9 cellular contexts compared by ENCODE assay signal in genomic region chr14:61511558-61511924, GRCh38.
DNase-seq lines count a peak whose midpoint lies in the region; ATAC-seq and TF ChIP-seq lines count a peak whose summit lies in the region.
"Had no signal": no experiment of that assay in that cellular context is flagged by ENCODE, and none has a peak within 500 bp of the region (broad histone marks: within the 10 kb centered on the region; RNA-seq: fewer than 3 reads in every experiment).

No MANE protein-coding gene starts in this region.

- H3K36me3 Mint-ChIP-seq in nephron (ENCODE audit: low read depth): no peaks in the 10 kb centered on the region

- WGBS in adrenal gland, 4 donors: 26 to 45% (median 38%) methylated on average over 4 to 6 of the region's 6 CpGs
- 60 to 62% methylated on average over 6 of the region's 6 CpGs for WGBS in testis, 2 donors

- peak; percentile 40 for DNase-seq in activated CD4-positive, alpha-beta T cell treated with anti-CD3 and anti-CD28 coated beads for 1 hour
- DNase-seq in adrenal gland (peak; percentile 51 to 88 (median 81)), testis (peak; percentile 68), NCI-H510A (lab: John Stamatoyannopoulos, UW) (no peak), ACHN (no peak)
- DNase-seq: gastrocnemius medialis had no signal

- H3K27ac ChIP-seq in adrenal gland (peak overlapping the region; percentile 52 to 89 (median 74)), testis (peak overlapping the region in 1 of 2 donors; percentile 34)

- no peaks in the 10 kb centered on the region for H3K27me3 Mint-ChIP-seq in nephron (ENCODE audit: low read depth)

- peaks cover 31 to 55% of the 10 kb centered on the region in 2 donors for H3K4me1 ChIP-seq in adrenal gland (replicated peaks in 1 of 2)
- H3K4me1 ChIP-seq in testis: peaks cover 6% of the 10 kb centered on the region

- H3K9me3 ChIP-seq in adrenal gland (replicated peaks in 1 of 3) (no peaks in the 10 kb centered on the region), testis (no peaks in the 10 kb centered on the region)
- H3K9me3 ChIP-seq: gastrocnemius medialis had no signal

- H3K4me3 ChIP-seq in adrenal gland (no peak overlapping the region), testis (no peak overlapping the region)
- H3K4me3 ChIP-seq: gastrocnemius medialis had no signal

- H3K4me3 Mint-ChIP-seq in nephron: no peak overlapping the region

- peaks cover 15% of the 10 kb centered on the region for H3K4me1 Mint-ChIP-seq in nephron

- H3K27ac Mint-ChIP-seq in nephron: peak overlapping the region in 2 of 3 experiments; percentile 73 to 82

- TF ChIP-seq CTCF in adrenal gland (IDR thresholded peaks at IDR 0.05) (peak in 1 of 6 experiments; percentile 6), nephron (IDR thresholded peaks at IDR 0.05; ENCODE audit: unreplicated experiment in 3 of 3) (no peak), testis (IDR thresholded peaks at IDR 0.05) (no peak)

- peak in 1 of 2 donors; percentile 62 for TF ChIP-seq POLR2A in adrenal gland (IDR thresholded peaks at IDR 0.05)
- no peak for TF ChIP-seq POLR2A in testis (IDR thresholded peaks at IDR 0.05)

- H3K9me3 Mint-ChIP-seq in nephron: no peaks in the 10 kb centered on the region

- H3K36me3 ChIP-seq in adrenal gland (replicated peaks in 1 of 2) (no peaks in the 10 kb centered on the region), testis (ENCODE audit: low read depth, missing control alignments) (no peaks in the 10 kb centered on the region)
- H3K36me3 ChIP-seq: gastrocnemius medialis had no signal

- ATAC-seq in GM21737 (IDR thresholded peaks at IDR 0.05; ENCODE audit: unreplicated experiment) (no peak), GM21526 (IDR thresholded peaks at IDR 0.05; ENCODE audit: low FRiP score, unreplicated experiment) (no peak)

- in situ Hi-C loops in ACHN (cut with HindIII; ENCODE audit: low pct_ligation_motif_present, low pct_unique_long_range_greater_than_20kb, low sequenced_read_pairs): no loop called here

- intact Hi-C loops in adrenal gland (cut with DNase I): no loop called here
- intact Hi-C loops in testis (cut with DNase I; ENCODE audit: low total_unique reads): no loop called here

- no peaks in the 10 kb centered on the region for H3K27me3 ChIP-seq in adrenal gland
- H3K27me3 ChIP-seq in testis: no peaks in the 10 kb centered on the region
- H3K27me3 ChIP-seq: gastrocnemius medialis had no signal

Comparison
In these comparisons a context has a peak if more than half of its experiments do, and no peak if none do; other contexts are left out.
1. DNase-seq: peak in activated CD4-positive, alpha-beta T cell treated with anti-CD3 and anti-CD28 coated beads for 1 hour (single experiment), adrenal gland (7 of 7) and testis (single experiment); none in NCI-H510A (single experiment) and ACHN (single experiment).